ENCODE assay signal across 11 cellular contexts in the genomic region with DNA sequence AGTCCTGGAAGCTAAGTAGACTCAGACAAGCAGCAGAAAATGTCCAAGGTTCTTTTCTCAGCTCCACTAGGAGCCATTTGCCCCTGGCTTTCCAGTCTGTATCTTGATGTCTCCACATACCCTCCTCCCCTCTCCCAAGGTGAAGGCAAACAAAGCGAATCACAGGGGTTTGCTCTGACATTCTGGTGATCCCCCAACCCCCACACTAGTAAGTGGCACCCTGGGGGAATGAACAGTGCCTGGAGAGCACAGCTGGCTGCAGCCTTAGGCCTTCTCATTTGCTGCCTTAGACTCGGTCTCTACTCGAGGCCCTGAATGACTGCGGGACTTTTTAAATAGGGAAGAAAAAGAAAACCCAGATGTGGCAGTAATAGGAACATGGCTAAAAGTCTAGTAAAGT.
"Had no signal": no experiment of that assay in that cellular context is flagged by ENCODE, and none has a peak within 500 bp of the region (broad histone marks: within the 10 kb centered on the region; RNA-seq: fewer than 3 reads in every experiment).

No MANE protein-coding gene starts in this region.

- H3K4me3 Mint-ChIP-seq: activated naive CD4-positive, alpha-beta T cell treated with anti-CD3 and anti-CD28 coated beads, Interleukin-2, amount 10 ng/mL, durations not matched to agents 7 days and 5 days; activated T-helper 17 cell treated with anti-CD3 and anti-CD28 coated beads, Interleukin-2, amount 50 U/mL, for 72 hours; immature natural killer cell; nephron progenitor cell; type B pancreatic cell had no signal

- H3K4me1 Mint-ChIP-seq: activated naive CD4-positive, alpha-beta T cell treated with anti-CD3 and anti-CD28 coated beads, Interleukin-2, amount 10 ng/mL, durations not matched to agents 7 days and 5 days; activated T-helper 17 cell treated with anti-CD3 and anti-CD28 coated beads, Interleukin-2, amount 50 U/mL, for 72 hours; immature natural killer cell had no signal

- H3K27ac Mint-ChIP-seq: activated naive CD4-positive, alpha-beta T cell treated with anti-CD3 and anti-CD28 coated beads, Interleukin-2, amount 10 ng/mL, durations not matched to agents 7 days and 5 days; activated T-helper 17 cell treated with anti-CD3 and anti-CD28 coated beads, Interleukin-2, amount 50 U/mL, for 72 hours; immature natural killer cell; nephron progenitor cell; type B pancreatic cell had no signal

- H3K27me3 Mint-ChIP-seq: activated naive CD4-positive, alpha-beta T cell treated with anti-CD3 and anti-CD28 coated beads, Interleukin-2, amount 10 ng/mL, durations not matched to agents 7 days and 5 days; activated T-helper 17 cell treated with anti-CD3 and anti-CD28 coated beads, Interleukin-2, amount 50 U/mL, for 72 hours; type B pancreatic cell had no signal

- H2AFZ ChIP-seq: hepatocyte had no signal

- H3K4me2 ChIP-seq: hepatocyte had no signal

- DNase-seq: activated CD4-positive, alpha-beta T cell treated with anti-CD3 and anti-CD28 coated beads, Interleukin-2, amount 50 U/mL, for 4 hours; activated naive CD4-positive, alpha-beta T cell treated with anti-CD3 and anti-CD28 coated beads, Interleukin-2, amount 10 ng/mL, durations not matched to agents 7 days and 5 days; activated T-cell treated with anti-CD3 and anti-CD28 coated beads for 4 hours; dorsolateral prefrontal cortex; immature natural killer cell; nephron progenitor cell; stimulated activated naive CD8-positive, alpha-beta T cell treated with anti-CD3 and anti-CD28 coated beads, Interleukin-15, Interleukin-2, amounts not matched to agents 100 U/mL and 50 U/mL, for 24 hours had no signal

- H3K9me3 Mint-ChIP-seq: activated naive CD4-positive, alpha-beta T cell treated with anti-CD3 and anti-CD28 coated beads, Interleukin-2, amount 10 ng/mL, durations not matched to agents 7 days and 5 days; activated T-helper 17 cell treated with anti-CD3 and anti-CD28 coated beads, Interleukin-2, amount 50 U/mL, for 72 hours; immature natural killer cell had no signal

- ATAC-seq: activated CD4-positive, CD25-positive, alpha-beta regulatory T cell treated with anti-CD3 and anti-CD28 coated beads, Interleukin-2, amount 50 U/mL, for 24 hours; activated T-helper 17 cell treated with anti-CD3 and anti-CD28 coated beads, Interleukin-2, amount 50 U/mL, for 72 hours; stimulated activated naive CD8-positive, alpha-beta T cell treated with anti-CD3 and anti-CD28 coated beads, Interleukin-15, Interleukin-2, amounts not matched to agents 100 U/mL and 50 U/mL, for 24 hours had no signal

- H3K4me3 ChIP-seq: dorsolateral prefrontal cortex, hepatocyte had no signal

- H3K27ac ChIP-seq: hepatocyte had no signal

- H3K27me3 ChIP-seq: dorsolateral prefrontal cortex, hepatocyte had no signal
